13 cellular contexts compared by ENCODE assay signal in genomic region chr14:92160619-92161018, GRCh38. TPM values are rescaled to one million over a fixed set of nuclear protein-coding genes. Genes with fewer than 3 reads are reported as not detected.
A peak's percentile ranks its signal among the peaks of the same experiment; 100 is the strongest.
DNase-seq lines count a peak whose midpoint lies in the region; ATAC-seq and TF ChIP-seq lines count a peak whose summit lies in the region.
"Had no signal": no experiment of that assay in that cellular context is flagged by ENCODE, and none has a peak within 500 bp of the region (broad histone marks: within the 10 kb centered on the region; RNA-seq: fewer than 3 reads in every experiment).

No MANE protein-coding gene starts in this region.

- TF ChIP-seq CTCF in IMR-90 (conservative IDR thresholded peaks at IDR 0.05; ENCODE audit: low read depth, low read length), result no peak
- no peak for TF ChIP-seq CTCF in choroid plexus epithelial cell (conservative IDR thresholded peaks at IDR 0.05; ENCODE audit: low read depth, low read length)

- BruUV-seq in IMR-90 (replicated peaks; lab: Mats Ljungman, UMichigan), result no TSS peak

- no peak overlapping the region for H4K8ac ChIP-seq in IMR-90 (ENCODE audit: low read depth in 2 of 2, low read length in 2 of 2)

- H4K5ac ChIP-seq in IMR-90 (ENCODE audit: low read depth, low read length), result no peak overlapping the region

- H4K20me1 ChIP-seq in IMR-90 (ENCODE audit: insufficient read depth, low read length), result peaks cover 3% of the 10 kb centered on the region; the same call in 1 of the 2 replicates

- H3K9me3 ChIP-seq in IMR-90 (ENCODE audit: control insufficient read depth, insufficient read depth, low read length), result no peaks in the 10 kb centered on the region

- ATAC-seq in IMR-90 (ENCODE audit: low read depth), result peak; percentile 96
- ATAC-seq in GM18505 (IDR thresholded peaks at IDR 0.05; ENCODE audit: unreplicated experiment), result no peak
- ATAC-seq: stimulated activated naive B cell treated with anti-CD40 and anti-IgM and Interleukin-4, amounts not matched to agents 10 μg/mL and 1 μg/mL and 100 μg/mL, for 72 hours had no signal

- no CpG with 5 or more reads among the region's 4 CpGs for WGBS in IMR-90 (ENCODE audit: extremely low coverage in 2 of 2, insufficient read length in 1 of 2), 2 experiments

- no peak overlapping the region for H3K4me3 ChIP-seq in IMR-90 (ENCODE audit: insufficient read depth, low read depth, low read length)
- no peak overlapping the region for H3K4me3 ChIP-seq in choroid plexus epithelial cell (ENCODE audit: low read depth, low read length)
- H3K4me3 ChIP-seq: neural progenitor cell had no signal

- dilution Hi-C loops in IMR-90 (cut with HindIII; ENCODE audit: low sequenced_read_pairs, unreplicated experiment), result no loop called here

- no peak overlapping the region for H3K4ac ChIP-seq in IMR-90 (ENCODE audit: low read depth, low read length)

- no peak overlapping the region for H2AK9ac ChIP-seq in IMR-90 (replicated peaks; ENCODE audit: low read depth, low read length, poor library complexity)

- peaks cover 28% of the 10 kb centered on the region for H3K36me3 ChIP-seq in IMR-90 (ENCODE audit: control insufficient read depth, insufficient read depth, low read length)

- no peak overlapping the region for H2AK5ac ChIP-seq in IMR-90 (ENCODE audit: low read depth, low read length)

- H2AFZ ChIP-seq in IMR-90 (replicated peaks; ENCODE audit: low read length, poor library complexity), result no peak overlapping the region
- H2AFZ ChIP-seq: neural progenitor cell had no signal

- H3K27ac ChIP-seq in IMR-90 (ENCODE audit: insufficient read depth, low read length), result peak overlapping the region; percentile 22; the same call in 1 of the 2 replicates
- H3K27ac ChIP-seq: neural progenitor cell had no signal

- peak; percentile 15 for DNase-seq in CD1c-positive myeloid dendritic cell (ENCODE audit: extremely low spot score)
- peak; percentile 91 for DNase-seq in IMR-90
- DNase-seq in choroid plexus epithelial cell (ENCODE audit: low read depth), result peak; percentile 90
- peak; percentile 79 for DNase-seq in non-pigmented ciliary epithelial cell (ENCODE audit: low read depth)
- no peak for DNase-seq in NCI-H2029 (lab: John Stamatoyannopoulos, UW)
- DNase-seq in T1000 (lab: John Stamatoyannopoulos, UW), result no peak
- DNase-seq in ecto neural progenitor cell (ENCODE audit: low spot score), result no peak
- DNase-seq: anterior cingulate cortex; DMS79 treated with DMSO at 0.1 percent for 48 hours; NCI-H1417 treated with DMSO at 0.1 percent for 48 hours; stimulated activated naive B cell treated with anti-CD40 and anti-IgM and Interleukin-4, amounts not matched to agents 10 μg/mL and 1 μg/mL and 100 μg/mL, for 72 hours had no signal

- H3K79me1 ChIP-seq in IMR-90 (ENCODE audit: low read depth in 1 of 2, low read length in 2 of 2), result peaks cover 3% of the 10 kb centered on the region in 2 experiments; a peak in 2 of 4 replicates

- H3K9ac ChIP-seq in IMR-90 (ENCODE audit: low read depth, low read length), result no peak overlapping the region
- H3K9ac ChIP-seq: neural progenitor cell had no signal

- peak overlapping the region; percentile 70 for H2BK5ac ChIP-seq in IMR-90 (ENCODE audit: low read depth, low read length, poor library complexity, severe bottlenecking)

- peak overlapping the region; percentile 62; the same call in 1 of the 2 replicates for H3K14ac ChIP-seq in IMR-90 (replicated peaks; ENCODE audit: low read depth, low read length)

- no peak overlapping the region for H4K91ac ChIP-seq in IMR-90 (ENCODE audit: insufficient read depth, low read depth, low read length)

- intact Hi-C loops in IMR-90 (cut with micrococcal nuclease), result no loop called here

- H3K23ac ChIP-seq in IMR-90 (ENCODE audit: low read depth, low read length), result no peak overlapping the region

- no peak overlapping the region for H3K56ac ChIP-seq in IMR-90 (ENCODE audit: extremely low read depth, insufficient read depth, low read length)

- CTCF ChIA-PET in IMR-90 (lab: Yijun Ruan, JAX), result no interaction called here

- no peak overlapping the region for H2BK120ac ChIP-seq in IMR-90 (ENCODE audit: low read depth, low read length)

- in situ Hi-C loops in IMR-90 (cut with MboI; ENCODE audit: low sequenced_read_pairs), result no loop called here

- H3K27me3 ChIP-seq in IMR-90 (ENCODE audit: control insufficient read depth, insufficient read depth, low read length), result no peaks in the 10 kb centered on the region
- H3K27me3 ChIP-seq: neural progenitor cell had no signal

- no peak overlapping the region for H2BK20ac ChIP-seq in IMR-90 (ENCODE audit: low read depth, low read length)

- peak overlapping the region; percentile 43; the same call in 1 of the 2 replicates for H3K4me2 ChIP-seq in IMR-90 (ENCODE audit: low read depth, low read length)
- H3K4me2 ChIP-seq: neural progenitor cell had no signal

- peak overlapping the region; percentile 34; the same call in 1 of the 2 replicates for H3K18ac ChIP-seq in IMR-90 (ENCODE audit: low read depth, low read length)

- TF ChIP-seq POLR2A in IMR-90 (IDR thresholded peaks at IDR 0.05; ENCODE audit: low read depth, low read length), result no peak
- no peak for TF ChIP-seq POLR2A in GM18505 (IDR thresholded peaks at IDR 0.05; ENCODE audit: borderline replicate concordance, extremely low read depth, insufficient read depth, insufficient read length)

- POLR2A ChIA-PET in IMR-90 (lab: Charles Lee; ENCODE audit: unreplicated experiment), result no interaction called here

- H3K9me1 ChIP-seq in IMR-90 (ENCODE audit: insufficient read depth, low read length), result peaks cover 2% of the 10 kb centered on the region; the same call in 1 of the 2 replicates

- H2BK15ac ChIP-seq in IMR-90 (ENCODE audit: low read depth, low read length), result no peak overlapping the region

- no peak for TF ChIP-seq RAD21 in IMR-90 (IDR thresholded peaks at IDR 0.05; ENCODE audit: low read length)

- peaks cover 2% of the 10 kb centered on the region; the same call in 1 of the 2 replicates for H3K4me1 ChIP-seq in IMR-90 (ENCODE audit: control insufficient read depth, insufficient read depth, low read length)
- H3K4me1 ChIP-seq: neural progenitor cell had no signal

TF ChIP-seq in IMR-90, 13 proteins besides CTCF, POLR2A, EP300 and RAD21:
- TF ChIP-seq MAFK (IDR thresholded peaks at IDR 0.05; ENCODE audit: low read depth, low read length), result no peak
- peak; percentile 61; the same call in 1 of the 2 replicates for TF ChIP-seq FOS (IDR thresholded peaks at IDR 0.05; ENCODE audit: low read depth, low read length)
- peak; percentile 95 for TF ChIP-seq CEBPB (IDR thresholded peaks at IDR 0.05; ENCODE audit: low read depth, low read length)

RNA-seq across cellular contexts. Expression of gene CPSF2, which starts 38.9 kb away (rescaled TPM):
- total RNA-seq in IMR-90 (2012; rRNA removed), result 30.6 and 51.7 TPM in 2 replicates
- polyA plus RNA-seq in IMR-90 (2012; rRNA removed), result 13.6 and 18.5 TPM in 2 replicates
- 1.8 and 4.9 TPM in 2 replicates for polyA plus RNA-seq in IMR-90 (2012; cell fraction: cytosol; rRNA removed)
- polyA plus RNA-seq in IMR-90 (2012; cell fraction: nucleus; rRNA removed; ENCODE audit: low replicate concordance), result 1.9 and 8.6 TPM in 2 replicates

RNA-seq across cellular contexts. Expression of gene NDUFB1, which starts 39.1 kb away (rescaled TPM):
- 32.1 and 158 TPM in 2 replicates for total RNA-seq in IMR-90 (2012; rRNA removed)
- 326 and 333 TPM in 2 replicates for polyA plus RNA-seq in IMR-90 (2012; rRNA removed)
- 127 and 436 TPM in 2 replicates for polyA plus RNA-seq in IMR-90 (2012; cell fraction: cytosol; rRNA removed)
- 30.1 and 168 TPM in 2 replicates for polyA plus RNA-seq in IMR-90 (2012; cell fraction: nucleus; rRNA removed; ENCODE audit: low replicate concordance)

RNA-seq across cellular contexts. Expression of gene ATXN3, which starts 54.2 kb away (rescaled TPM):
- total RNA-seq in IMR-90 (2012; rRNA removed), result 9.0 and 38.3 TPM in 2 replicates
- 12.0 and 13.9 TPM in 2 replicates for polyA plus RNA-seq in IMR-90 (2012; rRNA removed)
- 0.78 and 1.1 TPM in 2 replicates for polyA plus RNA-seq in IMR-90 (2012; cell fraction: cytosol; rRNA removed)
- polyA plus RNA-seq in IMR-90 (2012; cell fraction: nucleus; rRNA removed; ENCODE audit: low replicate concordance), result 6.1 and 20.2 TPM in 2 replicates

Comparison
In these comparisons a context has a peak if more than half of its experiments do, and no peak if none do; other contexts are left out.
1. DNase-seq: peak in CD1c-positive myeloid dendritic cell (single experiment), IMR-90 (single experiment), choroid plexus epithelial cell (single experiment) and non-pigmented ciliary epithelial cell (single experiment); none in NCI-H2029 (single experiment), T1000 (single experiment) and ecto neural progenitor cell (single experiment).